ENCODE assay signal across 8 cellular contexts in genomic region chr5:141420855-141421488, GRCh38.
DNase-seq lines count a peak whose midpoint lies in the region; ATAC-seq and TF ChIP-seq lines count a peak whose summit lies in the region.

Gene PCDHGA11 (plus strand): TSS chr5:141421051. CDS start chr5:141421228, 177 bp downstream.

- H3K4me1 ChIP-seq in subcutaneous abdominal adipose tissue (ENCODE audit: control insufficient read depth in 5 of 5, insufficient read depth in 5 of 5, low read length in 5 of 5) = peaks cover 0 to 34% (median 14%) of the 10 kb centered on the region in 5 donors

- no peak within 1 kb of the TSS for H3K27ac ChIP-seq in subcutaneous abdominal adipose tissue (ENCODE audit: low read depth, low read length)

- H3K27me3 ChIP-seq in subcutaneous abdominal adipose tissue (ENCODE audit: control insufficient read depth in 5 of 5, insufficient read depth in 4 of 5, low read length in 5 of 5) = peaks cover 0 to 10% (median 6%) of the 10 kb centered on the region in 5 donors

- in situ Hi-C loops in ACHN (cut with HindIII; ENCODE audit: low pct_ligation_motif_present, low pct_unique_long_range_greater_than_20kb, low sequenced_read_pairs) = no loop called here

- peaks cover 42 to 77% (median 71%) of the 10 kb centered on the region in 5 donors for H3K9me3 ChIP-seq in subcutaneous abdominal adipose tissue (ENCODE audit: control insufficient read depth in 5 of 5, low read length in 5 of 5)

- peak; percentile 56 for TF ChIP-seq CTCF in NB4 (IDR thresholded peaks at IDR 0.05; ENCODE audit: low read depth, low read length)

- TF ChIP-seq POLR2A in NB4 (IDR thresholded peaks at IDR 0.05; ENCODE audit: extremely low read depth, insufficient read length) = no peak

- H3K36me3 ChIP-seq in subcutaneous abdominal adipose tissue (ENCODE audit: control insufficient read depth in 5 of 5, insufficient read depth in 5 of 5, low read length in 5 of 5) = no peaks in the 10 kb centered on the region

- peak within 1 kb of the TSS; percentile 61 for H3K4me3 ChIP-seq in NB4 (ENCODE audit: low read depth, low read length)
- H3K4me3 ChIP-seq in subcutaneous abdominal adipose tissue (ENCODE audit: low read depth in 1 of 5, low read length in 5 of 5) = peak within 1 kb of the TSS; percentile 45 to 68 (median 66)

- ATAC-seq in GM19351 (IDR thresholded peaks at IDR 0.05; ENCODE audit: unreplicated experiment) (peak; percentile 43), GM21528 (IDR thresholded peaks at IDR 0.05; ENCODE audit: low FRiP score, unreplicated experiment) (no peak)

- DNase-seq in ACHN (peak; percentile 1), NB4 (ENCODE audit: low read depth) (peak; percentile 72), brain pericyte (ENCODE audit: low read depth, low spot score) (peak; percentile 10), kidney tubule cell (ENCODE audit: low spot score) (peak; percentile 56), DMS153 treated with DMSO at 0.1 percent for 48 hours (lab: John Stamatoyannopoulos, UW; ENCODE audit: unreplicated experiment) (no peak)

- H3K9ac ChIP-seq in subcutaneous abdominal adipose tissue (ENCODE audit: low read length in 5 of 5) = peak within 1 kb of the TSS in 2 of 5 donors; percentile 1 to 5
